ENCODE assay signal across 14 cellular contexts in the genomic region with DNA sequence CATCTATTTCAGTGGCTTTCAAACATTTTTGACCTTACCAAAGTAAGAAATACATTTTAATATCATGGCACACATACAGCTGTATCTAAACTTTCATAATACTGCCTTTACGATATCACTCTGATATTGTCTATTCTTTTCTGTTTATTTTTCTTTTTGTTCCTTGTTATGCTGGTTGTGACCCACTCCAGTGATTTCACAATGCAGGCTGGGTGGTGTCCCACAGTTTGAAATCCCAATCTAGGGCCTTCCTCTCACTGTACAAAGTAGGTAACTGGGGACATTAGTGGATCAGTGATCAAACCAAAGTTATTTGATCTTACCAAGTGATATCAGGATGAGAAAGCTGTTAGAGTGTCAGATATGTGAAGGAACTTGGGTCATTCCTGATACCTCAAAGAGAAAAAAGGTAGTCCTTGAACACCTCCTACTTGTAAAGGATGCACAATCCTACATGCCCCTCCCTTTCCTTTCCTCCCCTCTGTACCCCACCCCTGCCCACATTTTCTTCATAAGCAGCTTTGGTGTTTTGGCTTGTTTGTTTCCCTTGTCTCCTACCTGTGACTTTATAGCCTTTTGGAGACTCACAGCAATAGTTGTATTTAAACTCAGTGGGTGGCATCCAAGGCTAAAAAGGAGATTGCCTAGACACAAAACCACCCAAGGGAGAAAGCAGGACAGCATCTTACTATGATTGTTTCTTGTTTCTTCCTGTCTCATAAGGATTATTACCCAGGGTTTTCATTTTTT.
DNase-seq lines count a peak whose midpoint lies in the region; ATAC-seq and TF ChIP-seq lines count a peak whose summit lies in the region.
"Had no signal": no experiment of that assay in that cellular context is flagged by ENCODE, and none has a peak within 500 bp of the region (broad histone marks: within the 10 kb centered on the region; RNA-seq: fewer than 3 reads in every experiment).

No MANE protein-coding gene starts in this region.

- peak overlapping the region in 1 of 2 donors; percentile 69 for H3K9ac ChIP-seq in colonic mucosa (ENCODE audit: low read depth in 2 of 2, low read length in 2 of 2)

- POLR2A ChIA-PET in PC-9 (lab: Charles Lee; ENCODE audit: unreplicated experiment): interaction anchor here (1.2 kb wide), 1 partner anchor 15 kb away, joined by 21 read pairs; no protein-coding TSS in a partner anchor

- peak in 1 of 2 experiments; percentile 38 for DNase-seq in PC-9
- DNase-seq in colonic mucosa: no peak
- DNase-seq in right lobe of liver: no peak
- no peak for DNase-seq in tibial nerve (ENCODE audit: low spot score in 2 of 2)
- DNase-seq in RPMI8226: no peak
- DNase-seq in GM19240 (ENCODE audit: insufficient read length, low spot score): no peak
- DNase-seq in D341Med (ENCODE audit: low spot score): no peak
- DNase-seq: activated CD4-positive, alpha-beta T cell treated with anti-CD3 and anti-CD28 coated beads, Interleukin-2, amount 10 ng/mL, durations not matched to agents 7 days and 5 days; activated T-cell treated with anti-CD3 and anti-CD28 coated beads, Interleukin-2, amount 50 U/mL, for 48 hours; amniotic stem cell; H7; occipital lobe; stimulated activated CD4-positive, alpha-beta T cell treated with anti-CD3 and anti-CD28 coated beads, Interleukin-12 subunit alpha, Interleukin-12 subunit beta, amount 100 ng/mL, for 4 hours had no signal

- peaks cover 73% of the 10 kb centered on the region for H3F3A ChIP-seq in PC-9 (ENCODE audit: insufficient read depth, low read depth)

- H3K36me3 ChIP-seq in PC-9 (ENCODE audit: low read depth): peaks cover 48% of the 10 kb centered on the region
- no peaks in the 10 kb centered on the region for H3K36me3 ChIP-seq in colonic mucosa
- no peaks in the 10 kb centered on the region for H3K36me3 ChIP-seq in right lobe of liver
- no peaks in the 10 kb centered on the region for H3K36me3 ChIP-seq in tibial nerve

- H3K79me2 ChIP-seq in PC-9 (ENCODE audit: low read depth): peaks cover 100% of the 10 kb centered on the region

- H3K27me3 ChIP-seq in PC-9 (ENCODE audit: insufficient read depth, low read depth) (no peaks in the 10 kb centered on the region), colonic mucosa (no peaks in the 10 kb centered on the region), right lobe of liver (no peaks in the 10 kb centered on the region), tibial nerve (no peaks in the 10 kb centered on the region)

- CTCF ChIA-PET in PC-9 (lab: Charles Lee): interaction anchor here (0.7 kb wide), 1 partner anchor 77 kb away, joined by 21 read pairs; no protein-coding TSS in a partner anchor

- no peak for TF ChIP-seq POLR2A in right lobe of liver (IDR thresholded peaks at IDR 0.05)
- TF ChIP-seq POLR2A in tibial nerve (IDR thresholded peaks at IDR 0.05): no peak

- ATAC-seq in right lobe of liver (peak; percentile 34 to 47 (median 42)), HG03439 (IDR thresholded peaks at IDR 0.05; ENCODE audit: unreplicated experiment) (no peak)

- intact Hi-C loops in PC-9 (cut with micrococcal nuclease; ENCODE audit: unreplicated experiment): no loop called here
- intact Hi-C loops in colonic mucosa (cut with DNase I): no loop called here
- intact Hi-C loops in right lobe of liver (cut with DNase I): no loop called here

- H4K20me1 ChIP-seq in PC-9 (ENCODE audit: insufficient read depth): peaks cover 39% of the 10 kb centered on the region

- H3K9me3 ChIP-seq in PC-9 (ENCODE audit: insufficient read depth, low read depth) (no peaks in the 10 kb centered on the region), colonic mucosa (no peaks in the 10 kb centered on the region), right lobe of liver (no peaks in the 10 kb centered on the region), tibial nerve (no peaks in the 10 kb centered on the region)

- BruUV-seq in PC-9 (replicated peaks; lab: Mats Ljungman, UMichigan): no TSS peak

- H3K4me1 ChIP-seq in PC-9 (replicated peaks; ENCODE audit: insufficient read depth) (peaks cover 28% of the 10 kb centered on the region), colonic mucosa (peaks cover 3% of the 10 kb centered on the region), right lobe of liver (peaks cover 0 to 58% (median 28%) of the 10 kb centered on the region in 4 donors), tibial nerve (peaks cover 0 to 76% (median 29%) of the 10 kb centered on the region in 4 donors)

- no peak for TF ChIP-seq CTCF in PC-9 (conservative IDR thresholded peaks at IDR 0.05)
- TF ChIP-seq CTCF in colonic mucosa (IDR thresholded peaks at IDR 0.05): no peak
- no peak for TF ChIP-seq CTCF in right lobe of liver (IDR thresholded peaks at IDR 0.05)
- no peak for TF ChIP-seq CTCF in tibial nerve (IDR thresholded peaks at IDR 0.05)

- no peak for TF ChIP-seq EP300 in tibial nerve (IDR thresholded peaks at IDR 0.05)

- H3K4me3 ChIP-seq in PC-9 (no peak overlapping the region), colonic mucosa (no peak overlapping the region), right lobe of liver (no peak overlapping the region), tibial nerve (no peak overlapping the region)

- H2AFZ ChIP-seq in PC-9: no peak overlapping the region

- 26% methylated on average over 1 of the region's 1 CpG for WGBS in right lobe of liver (ENCODE audit: insufficient coverage, low coverage, low lambda C conversion rate, missing lambda C conversion rate)
- 39 to 43% methylated on average over 1 of the region's 1 CpG for WGBS in tibial nerve, 2 donors

- no peaks in the 10 kb centered on the region for H3K9me2 ChIP-seq in PC-9 (ENCODE audit: insufficient read depth)

- no peak overlapping the region for H3K4me2 ChIP-seq in PC-9

- peak overlapping the region; percentile 39 for H3K27ac ChIP-seq in PC-9
- H3K27ac ChIP-seq in colonic mucosa: peak overlapping the region; percentile 23
- H3K27ac ChIP-seq in right lobe of liver: peak overlapping the region; percentile 31 to 88 (median 83)
- peak overlapping the region in 3 of 4 donors; percentile 9 to 87 (median 66) for H3K27ac ChIP-seq in tibial nerve

Comparison
In these comparisons a context has a peak if more than half of its experiments do, and no peak if none do; other contexts are left out.
1. H3K27ac ChIP-seq: peak in every context shown above with its lines; median percentile 83 in right lobe of liver; 66 in tibial nerve; 39 in PC-9; 23 in colonic mucosa.